ENCODE assay signal across 10 cellular contexts in genomic region chrX:45710081-45710801, GRCh38.
A peak's percentile ranks its signal among the peaks of the same experiment; 100 is the strongest.
DNase-seq lines count a peak whose midpoint lies in the region; ATAC-seq, FAIRE-seq and TF ChIP-seq lines count a peak whose summit lies in the region.
"Had no signal": no experiment of that assay in that cellular context is flagged by ENCODE, and none has a peak within 500 bp of the region (broad histone marks: within the 10 kb centered on the region; RNA-seq: fewer than 3 reads in every experiment).

No MANE protein-coding gene starts in this region.

- H3K4me1 Mint-ChIP-seq in astrocyte (ENCODE audit: low read depth, unreplicated experiment), result peaks cover 27% of the 10 kb centered on the region

- H3K27me3 ChIP-seq in astrocyte (ENCODE audit: insufficient read depth, low read length), result no peaks in the 10 kb centered on the region

- H3K4me3 Mint-ChIP-seq in astrocyte (ENCODE audit: unreplicated experiment), result peak overlapping the region; percentile 15
- H3K4me3 Mint-ChIP-seq: naive B cell had no signal

- no peaks in the 10 kb centered on the region for H3K36me3 Mint-ChIP-seq in astrocyte (ENCODE audit: low read depth, unreplicated experiment)
- H3K36me3 Mint-ChIP-seq: naive B cell had no signal

- intact Hi-C loops in kidney (cut with DNase I), result no loop called here

- H2AFZ ChIP-seq in astrocyte (ENCODE audit: low read depth, low read length), result no peak overlapping the region

- peaks cover 30% of the 10 kb centered on the region for H3K4me1 ChIP-seq in astrocyte (ENCODE audit: insufficient read depth, low read length)
- H3K4me1 ChIP-seq in kidney (ENCODE audit: control insufficient read depth in 1 of 2, insufficient read depth in 1 of 2, low read depth in 1 of 2, low read length in 2 of 2), result no peaks in the 10 kb centered on the region

- no peaks in the 10 kb centered on the region for H3K36me3 ChIP-seq in astrocyte (ENCODE audit: insufficient read depth, low read length)
- no peaks in the 10 kb centered on the region for H3K36me3 ChIP-seq in kidney (ENCODE audit: control insufficient read depth in 1 of 2, insufficient read depth in 2 of 2, low read length in 2 of 2)

- H4K20me1 ChIP-seq in astrocyte (ENCODE audit: insufficient read depth, low read length), result no peaks in the 10 kb centered on the region

- peak overlapping the region; percentile 92 for H3K27ac ChIP-seq in astrocyte (ENCODE audit: low read depth, low read length)
- no peak overlapping the region for H3K27ac ChIP-seq in kidney (ENCODE audit: low read depth in 2 of 2, low read length in 2 of 2)

- H3K27me3 Mint-ChIP-seq in astrocyte (ENCODE audit: low read depth, unreplicated experiment), result no peaks in the 10 kb centered on the region

- DNase-seq in EL (peak; percentile 92), LoVo (ENCODE audit: low spot score) (peak; percentile 32), astrocyte (ENCODE audit: low read depth) (peak; percentile 99), globus pallidus (ENCODE audit: low spot score) (no peak), DMS 273 treated with DMSO at 0.1 percent for 48 hours (lab: John Stamatoyannopoulos, UW) (no peak), kidney (no peak)
- peak; percentile 34 to 43 for DNase-seq in stimulated activated CD4-positive, alpha-beta T cell treated with anti-CD3 and anti-CD28 coated beads, Interleukin-4, amount 100 ng/mL, for 4 hours
- DNase-seq: naive B cell had no signal

- peak overlapping the region; percentile 69 for H3K9ac ChIP-seq in astrocyte (ENCODE audit: low read length)
- H3K9ac ChIP-seq in kidney (ENCODE audit: low read length in 2 of 2), result no peak overlapping the region

- peak; percentile 100 for FAIRE-seq in astrocyte (lab: Jason Lieb, UNC)
- FAIRE-seq in kidney (lab: Jason Lieb, UNC), result no peak
- FAIRE-seq: K562 had no signal

- H3K9me3 Mint-ChIP-seq in astrocyte (ENCODE audit: unreplicated experiment), result no peaks in the 10 kb centered on the region

- peak overlapping the region; percentile 71 for H3K4me2 ChIP-seq in astrocyte (ENCODE audit: low read length)

- peak; percentile 91 for ATAC-seq in GM21723 (IDR thresholded peaks at IDR 0.05; ENCODE audit: unreplicated experiment)
- ATAC-seq: K562 had no signal

- TF ChIP-seq CTCF in astrocyte (IDR thresholded peaks at IDR 0.05; ENCODE audit: insufficient read depth, low read depth, low read length) (no peak), kidney (IDR thresholded peaks at IDR 0.05; ENCODE audit: borderline replicate concordance, extremely low read depth, insufficient read depth) (no peak)

- H3K9me3 ChIP-seq in astrocyte (ENCODE audit: insufficient read depth, low read depth, low read length) (no peaks in the 10 kb centered on the region), kidney (ENCODE audit: control insufficient read depth in 1 of 2, low read length in 2 of 2) (no peaks in the 10 kb centered on the region)

- no peaks in the 10 kb centered on the region for H3K79me2 ChIP-seq in astrocyte (ENCODE audit: insufficient read depth, low read length)

- H3K27ac Mint-ChIP-seq in astrocyte (ENCODE audit: unreplicated experiment), result peak overlapping the region; percentile 99

- H3K4me3 ChIP-seq in astrocyte (ENCODE audit: insufficient read depth, low read depth, low read length) (no peak overlapping the region), kidney (ENCODE audit: low read length in 2 of 2) (no peak overlapping the region)
- H3K4me3 ChIP-seq: K562 had no signal

Comparison
In these comparisons a context has a peak if more than half of its experiments do, and no peak if none do; other contexts are left out.
1. DNase-seq: peak in EL (single experiment), LoVo (single experiment), astrocyte (single experiment) and stimulated activated CD4-positive, alpha-beta T cell treated with anti-CD3 and anti-CD28 coated beads, Interleukin-4, amount 100 ng/mL, for 4 hours (2 of 2); none in globus pallidus (single experiment), DMS 273 treated with DMSO at 0.1 percent for 48 hours (single experiment) and kidney (single experiment).